ENCODE assay signal across 20 cellular contexts in genomic region chr17:71334041-71334781, GRCh38.
A peak's percentile ranks its signal among the peaks of the same experiment; 100 is the strongest.
DNase-seq lines count a peak whose midpoint lies in the region; ATAC-seq and TF ChIP-seq lines count a peak whose summit lies in the region.
"Had no signal": no experiment of that assay in that cellular context is flagged by ENCODE, and none has a peak within 500 bp of the region (broad histone marks: within the 10 kb centered on the region; RNA-seq: fewer than 3 reads in every experiment).

No MANE protein-coding gene starts in this region.

- H2AFZ ChIP-seq in DND-41 (ENCODE audit: low read depth, low read length): peak overlapping the region; percentile 25; the same call in 1 of the 2 replicates

- no peaks in the 10 kb centered on the region for H3K27me3 Mint-ChIP-seq in nephron progenitor cell (ENCODE audit: low read depth, poor library complexity)
- H3K27me3 Mint-ChIP-seq in T-helper 2 cell treated with Interferon-gamma antibody and Interleukin-4, amounts not matched to agents 5 μg/mL and 100 μg/mL, for 36 hours (ENCODE audit: low read depth): no peaks in the 10 kb centered on the region
- H3K27me3 Mint-ChIP-seq: activated CD4-positive, alpha-beta T cell treated with anti-CD3 and anti-CD28 coated beads, Interleukin-2, amount 10 ng/mL, durations not matched to agents 24 days and 14 days; activated naive CD4-positive, alpha-beta T cell treated with anti-CD3 and anti-CD28 coated beads, Interleukin-2, amount 10 ng/mL, durations not matched to agents 7 days and 5 days had no signal

- no peaks in the 10 kb centered on the region for H4K20me1 ChIP-seq in DND-41 (ENCODE audit: insufficient read depth, low read length)
- H4K20me1 ChIP-seq: BLaER1 had no signal

- H3K9me3 Mint-ChIP-seq in nephron progenitor cell: no peaks in the 10 kb centered on the region
- peaks cover 20% of the 10 kb centered on the region for H3K9me3 Mint-ChIP-seq in T-helper 2 cell treated with Interferon-gamma antibody and Interleukin-4, amounts not matched to agents 5 μg/mL and 100 μg/mL, for 36 hours
- H3K9me3 Mint-ChIP-seq: activated CD4-positive, alpha-beta T cell treated with anti-CD3 and anti-CD28 coated beads, Interleukin-2, amount 10 ng/mL, durations not matched to agents 24 days and 14 days had no signal

- peaks cover 21% of the 10 kb centered on the region for H3K4me1 ChIP-seq in DND-41 (ENCODE audit: insufficient read depth, low read length)
- H3K4me1 ChIP-seq: thyroid gland had no signal

- no peaks in the 10 kb centered on the region for H3K79me2 ChIP-seq in DND-41 (ENCODE audit: insufficient read depth, low read length)

- no peak for DNase-seq in DND-41
- DNase-seq in NCI-H1694 treated with DMSO at 0.1 percent for 48 hours (lab: John Stamatoyannopoulos, UW): peak; percentile 27
- DNase-seq in dorsolateral prefrontal cortex: no peak
- no peak for DNase-seq in nephron progenitor cell
- DNase-seq in T-helper 2 cell treated with Interferon-gamma antibody and Interleukin-4, amounts not matched to agents 5 μg/mL and 100 μg/mL, for 36 hours (ENCODE audit: low spot score): no peak
- DNase-seq in NCI-H1417 treated with DMSO at 0.1 percent for 48 hours (lab: John Stamatoyannopoulos, UW): no peak
- DNase-seq in MV-4-11 (lab: John Stamatoyannopoulos, UW): no peak
- DNase-seq: activated CD4-positive, alpha-beta T cell treated with anti-CD3 and anti-CD28 coated beads, Interleukin-2, amount 10 ng/mL, durations not matched to agents 24 days and 14 days; activated CD8-positive, alpha-beta memory T cell treated with anti-CD3 and anti-CD28 coated beads, Interleukin-2, amount 50 U/mL, for 48 hours; activated naive CD4-positive, alpha-beta T cell treated with anti-CD3 and anti-CD28 coated beads, Interleukin-2, amount 10 ng/mL, durations not matched to agents 7 days and 5 days; body of pancreas; DMS153; left cardiac atrium; mucosa of descending colon; stimulated activated CD4-positive, alpha-beta T cell treated with anti-CD3 and anti-CD28 coated beads, Interleukin-4, amount 100 ng/mL, for 1 hour; T1000; thyroid gland had no signal

- H3K27me3 ChIP-seq in DND-41 (ENCODE audit: insufficient read depth, low read length, poor library complexity) (no peaks in the 10 kb centered on the region), dorsolateral prefrontal cortex (no peaks in the 10 kb centered on the region)
- H3K27me3 ChIP-seq: BLaER1, body of pancreas, thyroid gland had no signal

- H3K4me3 ChIP-seq in DND-41 (ENCODE audit: low read depth in 1 of 2, low read length in 2 of 2) (no peak overlapping the region), dorsolateral prefrontal cortex (no peak overlapping the region)
- H3K4me3 ChIP-seq: BLaER1, body of pancreas, mucosa of descending colon, thyroid gland had no signal

- H3K9me3 ChIP-seq in DND-41 (ENCODE audit: insufficient read depth, low read length, severe bottlenecking): no peaks in the 10 kb centered on the region
- H3K9me3 ChIP-seq: BLaER1, body of pancreas, mucosa of descending colon, thyroid gland had no signal

- H3K27ac Mint-ChIP-seq in nephron progenitor cell: peak overlapping the region; percentile 21
- no peak overlapping the region for H3K27ac Mint-ChIP-seq in T-helper 2 cell treated with Interferon-gamma antibody and Interleukin-4, amounts not matched to agents 5 μg/mL and 100 μg/mL, for 36 hours
- H3K27ac Mint-ChIP-seq: activated CD4-positive, alpha-beta T cell treated with anti-CD3 and anti-CD28 coated beads, Interleukin-2, amount 10 ng/mL, durations not matched to agents 24 days and 14 days; activated naive CD4-positive, alpha-beta T cell treated with anti-CD3 and anti-CD28 coated beads, Interleukin-2, amount 10 ng/mL, durations not matched to agents 7 days and 5 days had no signal

- intact Hi-C loops in dorsolateral prefrontal cortex (cut with DNase I): no loop called here

- H3K9ac ChIP-seq in DND-41 (ENCODE audit: low read depth, low read length): no peak overlapping the region
- H3K9ac ChIP-seq: BLaER1 had no signal

- H3K36me3 Mint-ChIP-seq in nephron progenitor cell (ENCODE audit: low read depth): no peaks in the 10 kb centered on the region
- H3K36me3 Mint-ChIP-seq in T-helper 2 cell treated with Interferon-gamma antibody and Interleukin-4, amounts not matched to agents 5 μg/mL and 100 μg/mL, for 36 hours (ENCODE audit: low read depth): no peaks in the 10 kb centered on the region
- H3K36me3 Mint-ChIP-seq: activated naive CD4-positive, alpha-beta T cell treated with anti-CD3 and anti-CD28 coated beads, Interleukin-2, amount 10 ng/mL, durations not matched to agents 7 days and 5 days had no signal

- no peak overlapping the region for H3K4me2 ChIP-seq in DND-41 (ENCODE audit: insufficient read depth, low read length)
- H3K4me2 ChIP-seq: BLaER1 had no signal

- H3K27ac ChIP-seq in DND-41 (ENCODE audit: low read length) (no peak overlapping the region), dorsolateral prefrontal cortex (peak overlapping the region in 50 of 59 donors; percentile 0 to 93 (median 86))
- H3K27ac ChIP-seq: BLaER1, body of pancreas, thyroid gland had no signal

- no peaks in the 10 kb centered on the region for H3K36me3 ChIP-seq in DND-41 (ENCODE audit: insufficient read depth, low read length)
- H3K36me3 ChIP-seq: BLaER1, thyroid gland had no signal

- H3K4me1 Mint-ChIP-seq in nephron progenitor cell: peaks cover 13% of the 10 kb centered on the region
- no peaks in the 10 kb centered on the region for H3K4me1 Mint-ChIP-seq in T-helper 2 cell treated with Interferon-gamma antibody and Interleukin-4, amounts not matched to agents 5 μg/mL and 100 μg/mL, for 36 hours (ENCODE audit: low read depth)
- H3K4me1 Mint-ChIP-seq: activated CD4-positive, alpha-beta T cell treated with anti-CD3 and anti-CD28 coated beads, Interleukin-2, amount 10 ng/mL, durations not matched to agents 24 days and 14 days; activated naive CD4-positive, alpha-beta T cell treated with anti-CD3 and anti-CD28 coated beads, Interleukin-2, amount 10 ng/mL, durations not matched to agents 7 days and 5 days had no signal

- no peak overlapping the region for H3K4me3 Mint-ChIP-seq in nephron progenitor cell
- no peak overlapping the region for H3K4me3 Mint-ChIP-seq in T-helper 2 cell treated with Interferon-gamma antibody and Interleukin-4, amounts not matched to agents 5 μg/mL and 100 μg/mL, for 36 hours
- H3K4me3 Mint-ChIP-seq: activated CD4-positive, alpha-beta T cell treated with anti-CD3 and anti-CD28 coated beads, Interleukin-2, amount 10 ng/mL, durations not matched to agents 24 days and 14 days; activated naive CD4-positive, alpha-beta T cell treated with anti-CD3 and anti-CD28 coated beads, Interleukin-2, amount 10 ng/mL, durations not matched to agents 7 days and 5 days had no signal

- ATAC-seq in DND-41 (ENCODE audit: insufficient read depth, low read depth): no peak
- no peak for ATAC-seq in HG03571 (IDR thresholded peaks at IDR 0.05; ENCODE audit: unreplicated experiment)
- ATAC-seq: body of pancreas, HepG2, left cardiac atrium, mucosa of descending colon had no signal

- no peak for TF ChIP-seq CTCF in DND-41 (IDR thresholded peaks at IDR 0.05; ENCODE audit: borderline replicate concordance, extremely low read depth, low read length, poor library complexity, severe bottlenecking)
- TF ChIP-seq CTCF in dorsolateral prefrontal cortex (IDR thresholded peaks at IDR 0.05 in 54 of 56, conservative IDR thresholded peaks at IDR 0.05 in 2 of 56; ENCODE audit: low read depth in 1 of 56, partially characterized antibody in 56 of 56): no peak
- TF ChIP-seq CTCF in nephron progenitor cell (IDR thresholded peaks at IDR 0.05): no peak
